21 cellular contexts compared by ENCODE assay signal in genomic region chr2:55856936-55857335, GRCh38.
DNase-seq lines count a peak whose midpoint lies in the region; ATAC-seq and TF ChIP-seq lines count a peak whose summit lies in the region.
"Had no signal": no experiment of that assay in that cellular context is flagged by ENCODE, and none has a peak within 500 bp of the region (broad histone marks: within the 10 kb centered on the region; RNA-seq: fewer than 3 reads in every experiment).

No MANE protein-coding gene starts in this region.

- peak; percentile 45 for DNase-seq in HPDE6-E6E7 (ENCODE audit: extremely low spot score)
- DNase-seq in SJSA1 (ENCODE audit: low read depth in 1 of 2, low spot score in 2 of 2), result peak in 1 of 2 experiments; percentile 84
- peak; percentile 95 to 98 for DNase-seq in foreskin keratinocyte
- no peak for DNase-seq in vagina (ENCODE audit: extremely low spot score in 2 of 2)
- no peak for DNase-seq in activated naive CD4-positive, alpha-beta T cell treated with anti-CD3 and anti-CD28 coated beads, Interleukin-2, amount 10 ng/mL, durations not matched to agents 7 days and 5 days
- DNase-seq in natural killer cell, result no peak
- no peak for DNase-seq in GOT3 (lab: John Stamatoyannopoulos, UW)
- DNase-seq: activated naive CD8-positive, alpha-beta T cell treated with anti-CD3 and anti-CD28 coated beads, Interleukin-2, amount 10 ng/mL, durations not matched to agents 7 days and 5 days; dorsolateral prefrontal cortex; erythroblast; GDM1; NCI-H1436 treated with DMSO at 0.1 percent for 48 hours; NCI-H774; OCI-M1 had no signal

- ATAC-seq in foreskin keratinocyte (peak; percentile 93), natural killer cell (no peak)
- ATAC-seq: activated CD4-positive, CD25-positive, alpha-beta regulatory T cell treated with anti-CD3 and anti-CD28 coated beads, Interleukin-2, amount 50 U/mL, for 24 hours; activated T-helper 17 cell treated with anti-CD3 and anti-CD28 coated beads, Interleukin-2, amount 50 U/mL, for 72 hours; GM23338 had no signal

- peaks cover 2% of the 10 kb centered on the region for H3K9me3 Mint-ChIP-seq in activated naive CD4-positive, alpha-beta T cell treated with anti-CD3 and anti-CD28 coated beads, Interleukin-2, amount 10 ng/mL, durations not matched to agents 7 days and 5 days
- peaks cover 5 to 8% of the 10 kb centered on the region in 2 donors for H3K9me3 Mint-ChIP-seq in natural killer cell
- H3K9me3 Mint-ChIP-seq: activated naive CD8-positive, alpha-beta T cell treated with anti-CD3 and anti-CD28 coated beads, Interleukin-2, amount 10 ng/mL, durations not matched to agents 7 days and 5 days; GM23338 had no signal

- H3K27me3 ChIP-seq in SJSA1 (replicated peaks) (no peaks in the 10 kb centered on the region), foreskin keratinocyte (no peaks in the 10 kb centered on the region), vagina (no peaks in the 10 kb centered on the region)
- H3K27me3 ChIP-seq: cardiac muscle cell, dorsolateral prefrontal cortex, neutrophil had no signal

- intact Hi-C loops in vagina (cut with DNase I) (no loop called here), natural killer cell (cut with micrococcal nuclease) (no loop called here)

- H3K27me3 Mint-ChIP-seq in activated naive CD4-positive, alpha-beta T cell treated with anti-CD3 and anti-CD28 coated beads, Interleukin-2, amount 10 ng/mL, durations not matched to agents 7 days and 5 days, result no peaks in the 10 kb centered on the region
- H3K27me3 Mint-ChIP-seq in natural killer cell (ENCODE audit: low read depth in 2 of 2), result no peaks in the 10 kb centered on the region
- H3K27me3 Mint-ChIP-seq: activated naive CD8-positive, alpha-beta T cell treated with anti-CD3 and anti-CD28 coated beads, Interleukin-2, amount 10 ng/mL, durations not matched to agents 7 days and 5 days; B cell had no signal

- H3K36me3 ChIP-seq in SJSA1, result no peaks in the 10 kb centered on the region
- H3K36me3 ChIP-seq in vagina, result no peaks in the 10 kb centered on the region
- H3K36me3 ChIP-seq: cardiac muscle cell, neutrophil, thoracic aorta had no signal

- H3K27ac ChIP-seq in SJSA1 (peak overlapping the region; percentile 67), foreskin keratinocyte (peak overlapping the region; percentile 50), vagina (peak overlapping the region; percentile 22)
- H3K27ac ChIP-seq: cardiac muscle cell, dorsolateral prefrontal cortex, neutrophil had no signal

- no peaks in the 10 kb centered on the region for H3K36me3 Mint-ChIP-seq in activated naive CD4-positive, alpha-beta T cell treated with anti-CD3 and anti-CD28 coated beads, Interleukin-2, amount 10 ng/mL, durations not matched to agents 7 days and 5 days
- no peaks in the 10 kb centered on the region for H3K36me3 Mint-ChIP-seq in natural killer cell
- H3K36me3 Mint-ChIP-seq: activated naive CD8-positive, alpha-beta T cell treated with anti-CD3 and anti-CD28 coated beads, Interleukin-2, amount 10 ng/mL, durations not matched to agents 7 days and 5 days had no signal

- H3K4me3 Mint-ChIP-seq in activated naive CD4-positive, alpha-beta T cell treated with anti-CD3 and anti-CD28 coated beads, Interleukin-2, amount 10 ng/mL, durations not matched to agents 7 days and 5 days, result no peak overlapping the region
- H3K4me3 Mint-ChIP-seq in natural killer cell, result no peak overlapping the region
- H3K4me3 Mint-ChIP-seq: activated naive CD8-positive, alpha-beta T cell treated with anti-CD3 and anti-CD28 coated beads, Interleukin-2, amount 10 ng/mL, durations not matched to agents 7 days and 5 days; activated T-helper 17 cell treated with anti-CD3 and anti-CD28 coated beads, Interleukin-2, amount 50 U/mL, for 72 hours; B cell; GM23338 had no signal

- H3K4me1 ChIP-seq in SJSA1 (replicated peaks) (peaks cover 33% of the 10 kb centered on the region), foreskin keratinocyte (peaks cover 14% of the 10 kb centered on the region), vagina (peaks cover 23% of the 10 kb centered on the region)

- no peaks in the 10 kb centered on the region for H3K4me1 Mint-ChIP-seq in activated naive CD4-positive, alpha-beta T cell treated with anti-CD3 and anti-CD28 coated beads, Interleukin-2, amount 10 ng/mL, durations not matched to agents 7 days and 5 days
- H3K4me1 Mint-ChIP-seq in natural killer cell, result no peaks in the 10 kb centered on the region
- H3K4me1 Mint-ChIP-seq: activated naive CD8-positive, alpha-beta T cell treated with anti-CD3 and anti-CD28 coated beads, Interleukin-2, amount 10 ng/mL, durations not matched to agents 7 days and 5 days; activated T-helper 17 cell treated with anti-CD3 and anti-CD28 coated beads, Interleukin-2, amount 50 U/mL, for 72 hours; B cell; GM23338 had no signal

- H3K27ac Mint-ChIP-seq in activated naive CD4-positive, alpha-beta T cell treated with anti-CD3 and anti-CD28 coated beads, Interleukin-2, amount 10 ng/mL, durations not matched to agents 7 days and 5 days, result no peak overlapping the region
- no peak overlapping the region for H3K27ac Mint-ChIP-seq in natural killer cell
- H3K27ac Mint-ChIP-seq: activated naive CD8-positive, alpha-beta T cell treated with anti-CD3 and anti-CD28 coated beads, Interleukin-2, amount 10 ng/mL, durations not matched to agents 7 days and 5 days; activated T-helper 17 cell treated with anti-CD3 and anti-CD28 coated beads, Interleukin-2, amount 50 U/mL, for 72 hours; B cell; GM23338 had no signal

- TF ChIP-seq POLR2A in vagina (IDR thresholded peaks at IDR 0.05), result no peak

- CTCF ChIA-PET in activated naive CD4-positive, alpha-beta T cell treated with anti-CD3 and anti-CD28 coated beads, Interleukin-2, amount 10 ng/mL, durations not matched to agents 7 days and 5 days (lab: Charles Lee), result no interaction called here

- no peaks in the 10 kb centered on the region for H3K9me3 ChIP-seq in SJSA1 (replicated peaks)
- no peaks in the 10 kb centered on the region for H3K9me3 ChIP-seq in vagina
- H3K9me3 ChIP-seq: neutrophil, thoracic aorta had no signal

- H3K4me3 ChIP-seq in SJSA1 (no peak overlapping the region), vagina (no peak overlapping the region)
- H3K4me3 ChIP-seq: cardiac muscle cell, dorsolateral prefrontal cortex, GM23338, thoracic aorta had no signal

- TF ChIP-seq CTCF in foreskin keratinocyte (conservative IDR thresholded peaks at IDR 0.05) (no peak), vagina (IDR thresholded peaks at IDR 0.05) (no peak), natural killer cell (IDR thresholded peaks at IDR 0.05) (no peak)

Comparison
In these comparisons a context has a peak if more than half of its experiments do, and no peak if none do; other contexts are left out.
1. DNase-seq: peak in HPDE6-E6E7 (single experiment) and foreskin keratinocyte (2 of 2); none in vagina (0 of 2), activated naive CD4-positive, alpha-beta T cell treated with anti-CD3 and anti-CD28 coated beads, Interleukin-2, amount 10 ng/mL, durations not matched to agents 7 days and 5 days (single experiment), natural killer cell (single experiment) and GOT3 (single experiment).
2. Peak in every context shown above with its lines, with median percentiles within 50 percentile points of each other: H3K27ac ChIP-seq.